ENCODE assay signal across 8 cellular contexts in the genomic region with DNA sequence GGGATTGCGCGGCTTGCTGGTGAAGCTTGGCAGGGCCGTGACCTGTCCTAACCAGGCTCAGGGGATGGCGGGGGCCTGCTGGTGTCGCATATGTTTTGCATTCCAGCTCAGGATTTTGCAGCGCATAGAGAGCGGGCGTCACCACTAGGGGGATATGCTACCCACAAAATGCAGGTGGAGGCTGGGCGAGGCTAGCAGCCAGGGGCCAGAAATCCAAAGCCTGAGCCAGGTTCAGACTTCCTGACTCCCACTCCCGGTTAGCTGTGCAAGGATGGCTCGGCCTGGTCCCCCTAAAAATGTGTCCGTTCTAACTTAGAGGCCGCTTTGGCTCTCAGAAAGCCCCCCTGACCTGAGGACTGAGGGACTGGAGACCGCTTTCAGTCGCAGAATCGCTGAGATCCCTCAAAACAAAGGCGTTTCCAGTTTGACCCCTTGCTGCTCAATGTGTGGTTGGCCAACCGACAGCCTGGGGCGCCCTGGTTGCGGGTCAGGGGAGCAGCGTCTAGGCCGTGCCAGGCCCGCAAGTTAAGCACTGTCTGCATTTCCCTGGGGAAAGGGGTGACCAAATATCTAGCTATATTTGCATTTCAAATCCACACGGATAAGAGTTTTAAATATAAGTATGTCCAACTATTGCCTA.
DNase-seq lines count a peak whose midpoint lies in the region; ATAC-seq and TF ChIP-seq lines count a peak whose summit lies in the region.

No MANE protein-coding gene starts in this region.

- no peaks in the 10 kb centered on the region for H3K4me1 ChIP-seq in PC-3 (ENCODE audit: insufficient read depth, low read length)

- H3K4me2 ChIP-seq in neural cell (ENCODE audit: low read length), result no peak overlapping the region
- H3K4me2 ChIP-seq in PC-3 (ENCODE audit: low read length), result no peak overlapping the region

- H3K9ac ChIP-seq in neural cell (ENCODE audit: low read length) (no peak overlapping the region), PC-3 (ENCODE audit: low read length) (no peak overlapping the region)

- TF ChIP-seq CTCF in neural cell (IDR thresholded peaks at IDR 0.05; ENCODE audit: poor library complexity, severe bottlenecking), result peak; percentile 59
- no peak for TF ChIP-seq CTCF in PC-3 (conservative IDR thresholded peaks at IDR 0.05; ENCODE audit: low read depth, low read length)

- TF ChIP-seq EP300 in neural cell (conservative IDR thresholded peaks at IDR 0.05; ENCODE audit: poor library complexity, severe bottlenecking), result no peak

- H3K36me3 ChIP-seq in neural cell (ENCODE audit: insufficient read depth, low read length) (no peaks in the 10 kb centered on the region), PC-3 (ENCODE audit: low read depth, low read length) (no peaks in the 10 kb centered on the region)

- H3K79me2 ChIP-seq in neural cell (replicated peaks; ENCODE audit: insufficient read depth, low read length) (no peaks in the 10 kb centered on the region), PC-3 (ENCODE audit: low read length) (no peaks in the 10 kb centered on the region)

- POLR2A ChIA-PET in PC-3 (lab: Charles Lee; ENCODE audit: unreplicated experiment), result no interaction called here

- CTCF ChIA-PET in PC-3 (lab: Charles Lee), result no interaction called here

- H4K20me1 ChIP-seq in neural cell (ENCODE audit: insufficient read depth), result no peaks in the 10 kb centered on the region
- no peaks in the 10 kb centered on the region for H4K20me1 ChIP-seq in PC-3 (ENCODE audit: low read length)

- H3F3A ChIP-seq in neural cell (ENCODE audit: insufficient read depth, low read length, poor library complexity, severe bottlenecking), result no peaks in the 10 kb centered on the region
- H3F3A ChIP-seq in PC-3 (ENCODE audit: low read length, unreplicated experiment), result no peaks in the 10 kb centered on the region

- ATAC-seq in GM18868 (IDR thresholded peaks at IDR 0.05; ENCODE audit: unreplicated experiment) (peak; percentile 30), PC-3 (no peak), GM19023 (IDR thresholded peaks at IDR 0.05; ENCODE audit: unreplicated experiment) (no peak)

- H3K9me3 ChIP-seq in neural cell (ENCODE audit: low read length) (no peaks in the 10 kb centered on the region), PC-3 (ENCODE audit: low read length) (no peaks in the 10 kb centered on the region)

- TF ChIP-seq RAD21 in neural cell (conservative IDR thresholded peaks at IDR 0.05), result no peak

- DNase-seq in NCI-H460 (ENCODE audit: extremely low read depth, low read depth) (peak; percentile 59), cerebellar cortex (ENCODE audit: low spot score) (peak; percentile 75), PC-3 (no peak), HPDE6-E6E7 (ENCODE audit: extremely low spot score) (no peak), activated gamma-delta T cell treated with Interleukin-2 at 50 U/mL for 16 hours (no peak)

- H2AFZ ChIP-seq in neural cell (ENCODE audit: low read depth, low read length) (no peak overlapping the region), PC-3 (ENCODE audit: low read length) (no peak overlapping the region)

- peak overlapping the region; percentile 77 for H3K4me3 ChIP-seq in neural cell (ENCODE audit: low read length)
- no peak overlapping the region for H3K4me3 ChIP-seq in PC-3 (ENCODE audit: low read length)

- no TSS peak for BruUV-seq in PC-3 (replicated peaks; lab: Mats Ljungman, UMichigan)

- H3K27me3 ChIP-seq in neural cell (ENCODE audit: insufficient read depth, low read depth, low read length) (no peaks in the 10 kb centered on the region), PC-3 (ENCODE audit: low read length) (no peaks in the 10 kb centered on the region)

- intact Hi-C loops in PC-3 (cut with micrococcal nuclease), result no loop called here

- H3K9me2 ChIP-seq in neural cell (ENCODE audit: insufficient read depth, low read length), result no peaks in the 10 kb centered on the region
- no peaks in the 10 kb centered on the region for H3K9me2 ChIP-seq in PC-3 (replicated peaks; ENCODE audit: low read length)

- no peak overlapping the region for H3K27ac ChIP-seq in neural cell (ENCODE audit: low read length)
- no peak overlapping the region for H3K27ac ChIP-seq in PC-3 (ENCODE audit: low read length)

TF ChIP-seq in neural cell, 6 proteins besides CTCF, POLR2A, EP300 and RAD21:
- TF ChIP-seq MXI1 (conservative IDR thresholded peaks at IDR 0.05; ENCODE audit: poor library complexity, severe bottlenecking) (no peak), SMC3 (conservative IDR thresholded peaks at IDR 0.05; ENCODE audit: poor library complexity) (peak; percentile 14)

Comparison
In these comparisons a context has a peak if more than half of its experiments do, and no peak if none do; other contexts are left out.
1. DNase-seq: peak in NCI-H460 (single experiment) and cerebellar cortex (single experiment); none in PC-3 (single experiment), HPDE6-E6E7 (single experiment) and activated gamma-delta T cell treated with Interleukin-2 at 50 U/mL for 16 hours (single experiment).